ENCODE assay signal across 18 cellular contexts in the genomic region with DNA sequence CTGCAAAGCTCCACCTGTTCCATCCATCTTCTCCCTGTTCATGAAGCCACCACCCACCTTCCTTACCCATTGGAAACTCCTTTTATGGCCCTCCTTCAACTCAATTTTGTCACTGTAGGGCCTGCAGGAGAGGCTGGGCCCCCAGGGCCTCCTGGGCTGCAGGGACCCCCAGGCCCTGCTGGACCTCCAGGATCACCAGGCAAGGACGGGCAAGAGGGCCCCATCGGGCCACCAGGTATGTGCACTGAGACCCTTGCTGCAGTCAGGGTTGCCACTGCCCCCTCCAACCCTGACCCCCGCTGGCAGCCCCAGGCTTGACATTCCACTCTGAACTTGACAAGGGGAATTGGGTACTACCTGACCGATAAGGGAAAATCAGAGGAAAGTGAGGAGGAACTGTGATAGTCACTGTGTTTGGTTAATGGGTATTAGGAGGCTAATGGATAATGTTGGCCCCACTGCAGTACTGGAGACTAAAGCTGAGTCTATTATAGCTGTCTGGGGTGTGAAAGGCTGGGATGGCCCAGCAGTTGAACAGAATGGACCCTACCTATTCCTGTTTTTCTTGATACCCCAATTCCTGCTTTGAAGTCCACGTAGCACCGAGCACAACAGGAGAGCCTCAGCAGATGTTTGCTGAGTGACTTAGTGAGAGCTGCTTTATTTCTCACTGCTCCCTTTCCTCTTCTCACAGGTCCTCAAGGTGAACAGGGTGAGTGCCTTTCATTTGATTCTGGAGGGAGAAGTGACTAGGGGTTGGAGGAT. TPM values are rescaled to one million over a fixed set of nuclear protein-coding genes. Genes with fewer than 3 reads are reported as not detected.
A peak's percentile ranks its signal among the peaks of the same experiment; 100 is the strongest.
DNase-seq lines count a peak whose midpoint lies in the region; ATAC-seq and TF ChIP-seq lines count a peak whose summit lies in the region.
"Had no signal": no experiment of that assay in that cellular context is flagged by ENCODE, and none has a peak within 500 bp of the region (broad histone marks: within the 10 kb centered on the region; RNA-seq: fewer than 3 reads in every experiment).

No MANE protein-coding gene starts in this region.

- H3K4me1 ChIP-seq in muscle layer of colon (ENCODE audit: insufficient read depth, low read length) (peaks cover 64% of the 10 kb centered on the region), tibial artery (peaks cover 0 to 59% (median 49%) of the 10 kb centered on the region in 4 donors), PC-9 (replicated peaks; ENCODE audit: insufficient read depth) (peaks cover 25% of the 10 kb centered on the region)

- peak overlapping the region; percentile 80 for H3K4me3 Mint-ChIP-seq in activated naive CD4-positive, alpha-beta T cell treated with anti-CD3 and anti-CD28 coated beads, Interleukin-2, amount 10 ng/mL, durations not matched to agents 7 days and 5 days
- H3K4me3 Mint-ChIP-seq in activated CD8-positive, alpha-beta T cell treated with anti-CD3 and anti-CD28 coated beads, Interleukin-2, amount 10 ng/mL, durations not matched to agents 7 days and 5 days: peak overlapping the region; percentile 80

- H3K4me2 ChIP-seq in PC-9: no peak overlapping the region

- H3K4me1 Mint-ChIP-seq in activated naive CD4-positive, alpha-beta T cell treated with anti-CD3 and anti-CD28 coated beads, Interleukin-2, amount 10 ng/mL, durations not matched to agents 7 days and 5 days: peaks cover 64% of the 10 kb centered on the region
- peaks cover 65% of the 10 kb centered on the region for H3K4me1 Mint-ChIP-seq in activated CD8-positive, alpha-beta T cell treated with anti-CD3 and anti-CD28 coated beads, Interleukin-2, amount 10 ng/mL, durations not matched to agents 7 days and 5 days (ENCODE audit: low read depth)

- H3K36me3 Mint-ChIP-seq in activated naive CD4-positive, alpha-beta T cell treated with anti-CD3 and anti-CD28 coated beads, Interleukin-2, amount 10 ng/mL, durations not matched to agents 7 days and 5 days: peaks cover 3% of the 10 kb centered on the region
- H3K36me3 Mint-ChIP-seq in activated CD8-positive, alpha-beta T cell treated with anti-CD3 and anti-CD28 coated beads, Interleukin-2, amount 10 ng/mL, durations not matched to agents 7 days and 5 days (ENCODE audit: low read depth): no peaks in the 10 kb centered on the region
- H3K36me3 Mint-ChIP-seq: memory B cell had no signal

- H3F3A ChIP-seq in PC-9 (ENCODE audit: insufficient read depth, low read depth): peaks cover 9% of the 10 kb centered on the region; the same call in 1 of the 2 replicates

- CTCF ChIA-PET in activated naive CD4-positive, alpha-beta T cell treated with anti-CD3 and anti-CD28 coated beads, Interleukin-2, amount 10 ng/mL, durations not matched to agents 7 days and 5 days (lab: Charles Lee): interaction anchor here (0.5 to 1.2 kb wide), 2 partner anchors 10 to 18 kb away, joined by 3 to 4 read pairs; no protein-coding TSS in a partner anchor
- CTCF ChIA-PET in activated CD8-positive, alpha-beta T cell treated with anti-CD3 and anti-CD28 coated beads, Interleukin-2, amount 10 ng/mL, durations not matched to agents 7 days and 5 days (lab: Charles Lee): interaction anchor here (1.2 to 1.7 kb wide), 4 partner anchors 13 to 122 kb away, joined by 5 to 8 read pairs (median 6); a partner anchor contains a TSS
- CTCF ChIA-PET in PC-9 (lab: Charles Lee): interaction anchor here (1.5 kb wide), 1 partner anchor 123 kb away, joined by 4 read pairs; no protein-coding TSS in a partner anchor

- no TSS peak for BruUV-seq in PC-9 (replicated peaks; lab: Mats Ljungman, UMichigan)

- H3K9me2 ChIP-seq in PC-9 (ENCODE audit: insufficient read depth): no peaks in the 10 kb centered on the region

- H2AFZ ChIP-seq in PC-9: no peak overlapping the region

- H3K27me3 ChIP-seq in muscle layer of colon (ENCODE audit: control insufficient read depth in 1 of 2, insufficient read depth in 2 of 2, low read length in 2 of 2) (no peaks in the 10 kb centered on the region), tibial artery (no peaks in the 10 kb centered on the region), PC-9 (ENCODE audit: insufficient read depth, low read depth) (no peaks in the 10 kb centered on the region)
- H3K27me3 ChIP-seq: ovary, uterus had no signal

- H3K9me3 ChIP-seq in muscle layer of colon (ENCODE audit: low read length) (no peaks in the 10 kb centered on the region), tibial artery (no peaks in the 10 kb centered on the region), PC-9 (ENCODE audit: insufficient read depth, low read depth) (no peaks in the 10 kb centered on the region)
- H3K9me3 ChIP-seq: ovary, uterus had no signal

- POLR2A ChIA-PET in activated CD8-positive, alpha-beta T cell treated with anti-CD3 and anti-CD28 coated beads, Interleukin-2, amount 10 ng/mL, durations not matched to agents 7 days and 5 days (lab: Charles Lee): interaction anchor here (1.0 to 1.7 kb wide), 3 partner anchors 13 to 128 kb away, joined by 3 to 12 read pairs (median 4); a partner anchor contains a TSS
- POLR2A ChIA-PET in PC-9 (lab: Charles Lee; ENCODE audit: unreplicated experiment): interaction anchor here (0.7 kb wide), 1 partner anchor 122 kb away, joined by 5 read pairs; no protein-coding TSS in a partner anchor

- H3K4me3 ChIP-seq in muscle layer of colon (ENCODE audit: low read depth in 1 of 2, low read length in 2 of 2) (no peak overlapping the region), tibial artery (no peak overlapping the region), PC-9 (no peak overlapping the region)
- H3K4me3 ChIP-seq: uterus had no signal

- TF ChIP-seq CTCF in tibial artery (IDR thresholded peaks at IDR 0.05): no peak
- TF ChIP-seq CTCF in PC-9 (conservative IDR thresholded peaks at IDR 0.05): no peak

- H4K20me1 ChIP-seq in PC-9 (ENCODE audit: insufficient read depth): no peaks in the 10 kb centered on the region

- no peak for ATAC-seq in activated CD8-positive, alpha-beta T cell treated with anti-CD3 and anti-CD28 coated beads, Interleukin-2, amount 10 ng/mL, durations not matched to agents 7 days and 5 days
- ATAC-seq: stimulated activated naive CD8-positive, alpha-beta T cell treated with anti-CD3 and anti-CD28 coated beads, Interleukin-15, Interleukin-2, amounts not matched to agents 100 U/mL and 50 U/mL, for 24 hours had no signal

- H3K79me2 ChIP-seq in PC-9 (ENCODE audit: low read depth): no peaks in the 10 kb centered on the region

- H3K27ac Mint-ChIP-seq in activated naive CD4-positive, alpha-beta T cell treated with anti-CD3 and anti-CD28 coated beads, Interleukin-2, amount 10 ng/mL, durations not matched to agents 7 days and 5 days: no peak overlapping the region
- H3K27ac Mint-ChIP-seq in activated CD8-positive, alpha-beta T cell treated with anti-CD3 and anti-CD28 coated beads, Interleukin-2, amount 10 ng/mL, durations not matched to agents 7 days and 5 days: peak overlapping the region; percentile 61
- H3K27ac Mint-ChIP-seq: memory B cell had no signal

- no peaks in the 10 kb centered on the region for H3K9me3 Mint-ChIP-seq in activated naive CD4-positive, alpha-beta T cell treated with anti-CD3 and anti-CD28 coated beads, Interleukin-2, amount 10 ng/mL, durations not matched to agents 7 days and 5 days
- no peaks in the 10 kb centered on the region for H3K9me3 Mint-ChIP-seq in activated CD8-positive, alpha-beta T cell treated with anti-CD3 and anti-CD28 coated beads, Interleukin-2, amount 10 ng/mL, durations not matched to agents 7 days and 5 days (ENCODE audit: insufficient read depth)
- H3K9me3 Mint-ChIP-seq: memory B cell had no signal

- peak overlapping the region; percentile 79 for H3K27ac ChIP-seq in muscle layer of colon (ENCODE audit: low read depth, low read length)
- H3K27ac ChIP-seq in tibial artery: peak overlapping the region; percentile 91 to 96
- H3K27ac ChIP-seq in PC-9: no peak overlapping the region

- no peaks in the 10 kb centered on the region for H3K27me3 Mint-ChIP-seq in activated naive CD4-positive, alpha-beta T cell treated with anti-CD3 and anti-CD28 coated beads, Interleukin-2, amount 10 ng/mL, durations not matched to agents 7 days and 5 days
- no peaks in the 10 kb centered on the region for H3K27me3 Mint-ChIP-seq in activated CD8-positive, alpha-beta T cell treated with anti-CD3 and anti-CD28 coated beads, Interleukin-2, amount 10 ng/mL, durations not matched to agents 7 days and 5 days (ENCODE audit: low read depth)
- H3K27me3 Mint-ChIP-seq: memory B cell had no signal

- intact Hi-C loops in tibial artery (cut with DNase I; ENCODE audit: low total_unique reads) (loop anchor here (2.0 to 5.0 kb wide), 3 partner anchors 32 to 114 kb away; a partner anchor contains a TSS), PC-9 (cut with micrococcal nuclease; ENCODE audit: unreplicated experiment) (loop anchor here (2.0 kb wide), 2 partner anchors 64 to 238 kb away; no protein-coding TSS in a partner anchor)

- no peak for DNase-seq in activated naive CD4-positive, alpha-beta T cell treated with anti-CD3 and anti-CD28 coated beads, Interleukin-2, amount 10 ng/mL, durations not matched to agents 7 days and 5 days
- no peak for DNase-seq in activated naive CD4-positive, alpha-beta T cell treated with Interleukin-2 at 50 U/mL for 16 hours
- DNase-seq in activated CD8-positive, alpha-beta T cell treated with anti-CD3 and anti-CD28 coated beads, Interleukin-2, amount 10 ng/mL, durations not matched to agents 7 days and 5 days: no peak
- DNase-seq in tibial artery (no peak), PC-9 (no peak), retina (no peak), GM03348 (ENCODE audit: low spot score) (no peak)
- DNase-seq: activated effector memory CD4-positive, alpha-beta T cell treated with Interleukin-2 at 50 U/mL for 16 hours; cortex of kidney; erythroblast; Kasumi-1; NCI-H1436 treated with DMSO at 0.1 percent for 48 hours; NCI-H345; stimulated activated naive CD8-positive, alpha-beta T cell treated with anti-CD3 and anti-CD28 coated beads, Interleukin-15, Interleukin-2, amounts not matched to agents 100 U/mL and 50 U/mL, for 24 hours had no signal

- H3K36me3 ChIP-seq in muscle layer of colon (ENCODE audit: insufficient read depth, low read length) (peaks cover 17% of the 10 kb centered on the region), tibial artery (peaks cover 10 to 19% (median 18%) of the 10 kb centered on the region in 3 donors), PC-9 (ENCODE audit: low read depth) (no peaks in the 10 kb centered on the region)
- H3K36me3 ChIP-seq: ovary, uterus had no signal

- peak overlapping the region; percentile 37 for H3K9ac ChIP-seq in muscle layer of colon (ENCODE audit: low read length)

RNA-seq across cellular contexts. Expression of a gene that starts 2.1 kb away (rescaled TPM):
- total RNA-seq in activated CD8-positive, alpha-beta T cell treated with anti-CD3 and anti-CD28 coated beads, Interleukin-2, amount 10 ng/mL, durations not matched to agents 7 days and 5 days: 10 to 100 TPM; 12.1 to 12.4 TPM
- 4.4 and 10.4 TPM in 2 replicates for total RNA-seq in PC-9 (2021)

RNA-seq across cellular contexts. Expression of a gene that starts 6.1 kb away (rescaled TPM):
- 1 to 10 TPM; 1.1 to 1.4 TPM for total RNA-seq in activated CD8-positive, alpha-beta T cell treated with anti-CD3 and anti-CD28 coated beads, Interleukin-2, amount 10 ng/mL, durations not matched to agents 7 days and 5 days
- 0.83 and 1.6 TPM in 2 replicates for total RNA-seq in PC-9 (2021)

RNA-seq across cellular contexts. Expression of a gene that starts 13.0 kb away (rescaled TPM):
- 100 to 1,000 TPM; 334 to 346 TPM for total RNA-seq in activated CD8-positive, alpha-beta T cell treated with anti-CD3 and anti-CD28 coated beads, Interleukin-2, amount 10 ng/mL, durations not matched to agents 7 days and 5 days
- total RNA-seq in PC-9 (2021): 165 and 166 TPM in 2 replicates

RNA-seq across cellular contexts. Expression of a gene that starts 33.0 kb away (rescaled TPM):
- total RNA-seq in activated CD8-positive, alpha-beta T cell treated with anti-CD3 and anti-CD28 coated beads, Interleukin-2, amount 10 ng/mL, durations not matched to agents 7 days and 5 days: 10 to 100 TPM; 13.9 to 14.8 TPM
- total RNA-seq in PC-9 (2021): 63.2 and 64.0 TPM in 2 replicates

RNA-seq across cellular contexts. Expression of a gene that starts 34.4 kb away (rescaled TPM):
- total RNA-seq in activated CD8-positive, alpha-beta T cell treated with anti-CD3 and anti-CD28 coated beads, Interleukin-2, amount 10 ng/mL, durations not matched to agents 7 days and 5 days: under 1 TPM; 0.61 to 0.94 TPM
- total RNA-seq in PC-9 (2021): 0.37 TPM in 1 of 2 replicates, not detected in the other
